8 cellular contexts compared by ENCODE assay signal in the genomic region with DNA sequence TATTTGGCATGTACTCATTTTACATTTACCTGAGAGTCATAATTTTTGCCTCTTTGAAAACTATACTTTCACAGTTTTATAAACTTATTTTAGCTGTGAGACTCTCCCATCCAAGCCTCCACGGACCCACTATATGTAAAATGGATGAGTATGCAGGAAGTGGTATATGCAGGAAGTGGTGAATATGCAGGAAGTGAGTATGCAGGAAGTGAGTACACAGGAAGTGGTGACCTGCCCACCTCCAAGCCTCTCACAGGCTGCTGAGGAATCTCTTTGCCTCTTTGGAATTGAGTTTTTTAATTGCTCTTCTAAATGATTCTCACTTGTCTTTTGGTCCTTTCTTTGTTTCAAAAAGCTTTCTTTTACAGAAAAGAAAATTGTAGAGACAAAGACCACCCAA.
DNase-seq lines count a peak whose midpoint lies in the region; ATAC-seq and TF ChIP-seq lines count a peak whose summit lies in the region.

No MANE protein-coding gene starts in this region.

- H3K36me3 Mint-ChIP-seq in activated B cell treated with CpG ODN at 0.5 μM for 24 hours (ENCODE audit: low read depth): peaks cover 14% of the 10 kb centered on the region

- H3K4me2 ChIP-seq in PC-9: no peak overlapping the region

- CTCF ChIA-PET in activated B cell treated with CpG ODN at 0.5 μM for 24 hours (lab: Charles Lee): interaction anchor here (0.7 to 1.6 kb wide), 4 partner anchors 31 to 111 kb away, joined by 3 to 5 read pairs (median 4); no protein-coding TSS in a partner anchor
- CTCF ChIA-PET in PC-9 (lab: Charles Lee): no interaction called here

- TF ChIP-seq POLR2A in erythroblast (IDR thresholded peaks at IDR 0.05; ENCODE audit: low read length): no peak

- H3K79me2 ChIP-seq in PC-9 (ENCODE audit: low read depth): no peaks in the 10 kb centered on the region

- intact Hi-C loops in activated B cell treated with CpG ODN at 0.5 μM for 24 hours (cut with micrococcal nuclease): no loop called here
- intact Hi-C loops in PC-9 (cut with micrococcal nuclease; ENCODE audit: unreplicated experiment): no loop called here

- H3K9me3 ChIP-seq in PC-9 (ENCODE audit: insufficient read depth, low read depth): no peaks in the 10 kb centered on the region

- no peak overlapping the region for H3K27ac Mint-ChIP-seq in activated B cell treated with CpG ODN at 0.5 μM for 24 hours

- no peaks in the 10 kb centered on the region for H4K20me1 ChIP-seq in PC-9 (ENCODE audit: insufficient read depth)

- POLR2A ChIA-PET in activated B cell treated with CpG ODN at 0.5 μM for 24 hours (lab: Charles Lee): interaction anchor here (1.7 kb wide), 1 partner anchor 35 kb away, joined by 13 read pairs; no protein-coding TSS in a partner anchor
- POLR2A ChIA-PET in PC-9 (lab: Charles Lee; ENCODE audit: unreplicated experiment): no interaction called here

- no peak for TF ChIP-seq CTCF in activated B cell treated with CpG ODN at 0.5 μM for 24 hours (IDR thresholded peaks at IDR 0.05)
- no peak for TF ChIP-seq CTCF in fibroblast of the aortic adventitia (IDR thresholded peaks at IDR 0.05; ENCODE audit: insufficient read depth, low read length)
- TF ChIP-seq CTCF in PC-9 (conservative IDR thresholded peaks at IDR 0.05): no peak

- H3K9me3 Mint-ChIP-seq in activated B cell treated with CpG ODN at 0.5 μM for 24 hours: peaks cover 32% of the 10 kb centered on the region

- no peak overlapping the region for H3K27ac ChIP-seq in PC-9

- peaks cover 15% of the 10 kb centered on the region for H3K4me1 Mint-ChIP-seq in activated B cell treated with CpG ODN at 0.5 μM for 24 hours

- no peaks in the 10 kb centered on the region for H3K27me3 ChIP-seq in PC-9 (ENCODE audit: insufficient read depth, low read depth)

- H3K4me3 Mint-ChIP-seq in activated B cell treated with CpG ODN at 0.5 μM for 24 hours: peak overlapping the region; percentile 57

- H3F3A ChIP-seq in PC-9 (ENCODE audit: insufficient read depth, low read depth): no peaks in the 10 kb centered on the region

- no peaks in the 10 kb centered on the region for H3K36me3 ChIP-seq in PC-9 (ENCODE audit: low read depth)

- no peaks in the 10 kb centered on the region for H3K4me1 ChIP-seq in PC-9 (replicated peaks; ENCODE audit: insufficient read depth)

- peak; percentile 82 for ATAC-seq in GM18519 (IDR thresholded peaks at IDR 0.05; ENCODE audit: low FRiP score, unreplicated experiment)
- ATAC-seq in HG03139 (IDR thresholded peaks at IDR 0.05; ENCODE audit: unreplicated experiment): peak; percentile 94
- ATAC-seq in activated B cell treated with CpG ODN at 0.5 μM for 24 hours (ENCODE audit: low read depth): peak; percentile 73
- no peak for ATAC-seq in HG03039 (IDR thresholded peaks at IDR 0.05; ENCODE audit: unreplicated experiment)

- no peaks in the 10 kb centered on the region for H3K9me2 ChIP-seq in PC-9 (ENCODE audit: insufficient read depth)

- no peak overlapping the region for H3K4me3 ChIP-seq in fibroblast of the aortic adventitia (ENCODE audit: low read depth, low read length)
- no peak overlapping the region for H3K4me3 ChIP-seq in PC-9

- no peaks in the 10 kb centered on the region for H3K27me3 Mint-ChIP-seq in activated B cell treated with CpG ODN at 0.5 μM for 24 hours

- no TSS peak for BruUV-seq in PC-9 (replicated peaks; lab: Mats Ljungman, UMichigan)

- DNase-seq in activated B cell treated with CpG ODN at 0.5 μM for 24 hours (no peak), fibroblast of the aortic adventitia (ENCODE audit: low read depth) (peak; percentile 14), PC-9 (no peak), erythroblast (lab: John Stamatoyannopoulos, UW) (no peak), OCI-M2 (lab: John Stamatoyannopoulos, UW; ENCODE audit: unreplicated experiment) (no peak)

- no peak overlapping the region for H2AFZ ChIP-seq in PC-9
